30 cellular contexts compared by ENCODE assay signal in genomic region chr7:151139791-151140190, GRCh38. TPM values are rescaled to one million over a fixed set of nuclear protein-coding genes. Genes with fewer than 3 reads are reported as not detected.
DNase-seq lines count a peak whose midpoint lies in the region; ATAC-seq and TF ChIP-seq lines count a peak whose summit lies in the region.
"Had no signal": no experiment of that assay in that cellular context is flagged by ENCODE, and none has a peak within 500 bp of the region (broad histone marks: within the 10 kb centered on the region; RNA-seq: fewer than 3 reads in every experiment).

No MANE protein-coding gene starts in this region.

- H3K4me1 ChIP-seq in NT2/D1 (ENCODE audit: insufficient read depth, insufficient read length) (peaks cover 43% of the 10 kb centered on the region), spleen (peaks cover 0 to 11% (median 2%) of the 10 kb centered on the region in 6 donors), ascending aorta (no peaks in the 10 kb centered on the region)
- H3K4me1 ChIP-seq: SJSA1 had no signal

- no peaks in the 10 kb centered on the region for H3K27me3 ChIP-seq in NT2/D1 (ENCODE audit: insufficient read depth, insufficient read length)
- H3K27me3 ChIP-seq in spleen (replicated peaks in 1 of 7), result no peaks in the 10 kb centered on the region
- H3K27me3 ChIP-seq in ascending aorta, result no peaks in the 10 kb centered on the region
- H3K27me3 ChIP-seq: BLaER1, SJSA1 had no signal

- ATAC-seq in GM18907 (IDR thresholded peaks at IDR 0.05; ENCODE audit: unreplicated experiment), result no peak
- ATAC-seq: K562 had no signal

- no peaks in the 10 kb centered on the region for H3K9me3 Mint-ChIP-seq in activated T-cell treated with anti-CD3 and anti-CD28 coated beads, Interleukin-2, amount 50 U/mL, for 24 hours
- no peaks in the 10 kb centered on the region for H3K9me3 Mint-ChIP-seq in chondrocyte (ENCODE audit: low read depth)

- H3K4me3 ChIP-seq in NT2/D1 (ENCODE audit: insufficient read length, low read depth) (no peak overlapping the region), spleen (no peak overlapping the region), ascending aorta (no peak overlapping the region)
- H3K4me3 ChIP-seq: BLaER1, GM23248, K562, PC-9, SJSA1 had no signal

- H3K27ac Mint-ChIP-seq in activated T-cell treated with anti-CD3 and anti-CD28 coated beads, Interleukin-2, amount 50 U/mL, for 24 hours, result no peak overlapping the region
- H3K27ac Mint-ChIP-seq in chondrocyte (ENCODE audit: unreplicated experiment), result no peak overlapping the region
- H3K27ac Mint-ChIP-seq: CD4-positive, CD25-positive, alpha-beta regulatory T cell had no signal

- H3K36me3 Mint-ChIP-seq in activated T-cell treated with anti-CD3 and anti-CD28 coated beads, Interleukin-2, amount 50 U/mL, for 24 hours (ENCODE audit: low read depth), result peaks cover 52% of the 10 kb centered on the region
- H3K36me3 Mint-ChIP-seq in chondrocyte (ENCODE audit: low read depth), result peaks cover 43% of the 10 kb centered on the region

- peak overlapping the region; percentile 10 for H3K9ac ChIP-seq in NT2/D1 (ENCODE audit: insufficient read length, low read depth)
- H3K9ac ChIP-seq: BLaER1, GM23248 had no signal

- peak; percentile 6 for DNase-seq in activated T-cell treated with anti-CD3 and anti-CD28 coated beads, Interleukin-2, amount 50 U/mL, for 24 hours
- no peak for DNase-seq in activated T-cell treated with anti-CD3 and anti-CD28 coated beads for 4 hours
- no peak for DNase-seq in NT2/D1 (ENCODE audit: low read depth, low spot score)
- peak; percentile 67 for DNase-seq in chondrocyte (ENCODE audit: low spot score)
- DNase-seq in spleen, result peak; percentile 46
- DNase-seq in hypothalamus (lab: John Stamatoyannopoulos, UW), result no peak
- DNase-seq in ascending aorta (ENCODE audit: low spot score in 2 of 2), result no peak
- DNase-seq: CD4-positive, CD25-positive, alpha-beta regulatory T cell; DMS153; DND-41; GM23248; Kasumi-1; NCI-H1092 treated with DMSO at 0.1 percent for 48 hours; NCI-H1436; NCI-H187 treated with DMSO at 0.1 percent for 48 hours; NCI-H2107; NCI-H446; NCI-H524 treated with DMSO at 0.1 percent for 48 hours; NCI-H82; NK-92 treated with Interleukin-12 subunit alpha and Interleukin-12 subunit beta, amount 100 ng/mL, for 24 hours; PC-9 had no signal

- no peaks in the 10 kb centered on the region for H3K9me3 ChIP-seq in NT2/D1 (ENCODE audit: insufficient read depth, low read length)
- no peaks in the 10 kb centered on the region for H3K9me3 ChIP-seq in spleen
- H3K9me3 ChIP-seq in ascending aorta, result no peaks in the 10 kb centered on the region
- H3K9me3 ChIP-seq: BLaER1, SJSA1 had no signal

- intact Hi-C loops in spleen (cut with DNase I; ENCODE audit: low total_unique reads), result no loop called here
- intact Hi-C loops in ascending aorta (cut with DNase I), result no loop called here

- H3K4me1 Mint-ChIP-seq in activated T-cell treated with anti-CD3 and anti-CD28 coated beads, Interleukin-2, amount 50 U/mL, for 24 hours (ENCODE audit: low read depth), result no peaks in the 10 kb centered on the region
- no peaks in the 10 kb centered on the region for H3K4me1 Mint-ChIP-seq in chondrocyte (ENCODE audit: low read depth)
- H3K4me1 Mint-ChIP-seq: CD4-positive, CD25-positive, alpha-beta regulatory T cell had no signal

- H3K36me3 ChIP-seq in NT2/D1 (ENCODE audit: insufficient read depth, insufficient read length, low read length), result peaks cover 80% of the 10 kb centered on the region
- H3K36me3 ChIP-seq in spleen, result peaks cover 0 to 100% (median 44%) of the 10 kb centered on the region in 6 donors
- H3K36me3 ChIP-seq in ascending aorta, result peaks cover 58 to 84% of the 10 kb centered on the region in 2 donors

- WGBS in spleen, 5 donors, result 89 to 93% (median 93%) methylated on average over 9 of the region's 9 CpGs

- H3K27ac ChIP-seq in spleen (no peak overlapping the region), ascending aorta (no peak overlapping the region)
- H3K27ac ChIP-seq: BLaER1, GM23248, PC-9, SJSA1 had no signal

- TF ChIP-seq POLR2A in spleen (IDR thresholded peaks at IDR 0.05), result no peak

- TF ChIP-seq CTCF in chondrocyte (IDR thresholded peaks at IDR 0.05) (no peak), spleen (IDR thresholded peaks at IDR 0.05 in 8 of 11, conservative IDR thresholded peaks at IDR 0.05 in 3 of 11) (no peak), ascending aorta (IDR thresholded peaks at IDR 0.05) (no peak)

- no peak overlapping the region for H3K4me3 Mint-ChIP-seq in activated T-cell treated with anti-CD3 and anti-CD28 coated beads, Interleukin-2, amount 50 U/mL, for 24 hours
- no peak overlapping the region for H3K4me3 Mint-ChIP-seq in chondrocyte (ENCODE audit: unreplicated experiment)

- no peaks in the 10 kb centered on the region for H3K27me3 Mint-ChIP-seq in activated T-cell treated with anti-CD3 and anti-CD28 coated beads, Interleukin-2, amount 50 U/mL, for 24 hours
- H3K27me3 Mint-ChIP-seq in chondrocyte (ENCODE audit: low read depth), result no peaks in the 10 kb centered on the region
- H3K27me3 Mint-ChIP-seq: CD4-positive, CD25-positive, alpha-beta regulatory T cell had no signal

RNA-seq across cellular contexts. Expression of gene GBX1, which starts 27.7 kb away (rescaled TPM):
- not detected in 3 replicates for total RNA-seq in chondrocyte
- total RNA-seq in spleen, result not detected
- polyA plus RNA-seq in spleen, result not detected
- total RNA-seq in ascending aorta, result not detected
- total RNA-seq: CD4-positive, CD25-positive, alpha-beta regulatory T cell; GM23248; HT1080; K562; M059J; PC-9; RPMI7951; SJSA1 had no signal
- polyA plus RNA-seq: CD4-positive, CD25-positive, alpha-beta regulatory T cell; GM23248; K562 had no signal

RNA-seq across cellular contexts. Expression of gene ASB10, which starts 47.3 kb away (rescaled TPM):
- not detected in 3 replicates for total RNA-seq in chondrocyte
- not detected for total RNA-seq in spleen
- polyA plus RNA-seq in spleen, result not detected
- not detected for total RNA-seq in ascending aorta
- total RNA-seq: A172; CD4-positive, CD25-positive, alpha-beta regulatory T cell; GM23248; H7; HT1080; K562; M059J; PC-9; RPMI7951; SJSA1 had no signal
- polyA plus RNA-seq: CD4-positive, CD25-positive, alpha-beta regulatory T cell; GM23248; K562 had no signal

RNA-seq across cellular contexts. Expression of gene AGAP3, which starts 53.5 kb away (rescaled TPM):
- 77.8 to 116 TPM (median 91.4 TPM) in 3 replicates for total RNA-seq in chondrocyte
- total RNA-seq in spleen, result 10 to 100 TPM; 43.2 to 94.4 (median 73.0) TPM
- 10 to 100 TPM; 21.8 to 79.1 (median 51.2) TPM for polyA plus RNA-seq in spleen
- total RNA-seq in ascending aorta, result 82.6 TPM

RNA-seq across cellular contexts. Expression of gene TMUB1, which starts 56.5 kb away (rescaled TPM):
- total RNA-seq in chondrocyte (31.2 to 43.2 TPM (median 33.2 TPM) in 3 replicates), spleen (10 to 100 TPM; 27.1 to 47.8 (median 38.2) TPM), ascending aorta (143 TPM)
- 10 to 100 TPM; 43.0 to 73.4 (median 45.9) TPM for polyA plus RNA-seq in spleen

RNA-seq across cellular contexts. Expression of gene FASTK, which starts 59.2 kb away (rescaled TPM):
- 83.8 to 146 TPM (median 94.0 TPM) in 3 replicates for total RNA-seq in chondrocyte
- total RNA-seq in spleen, result 100 to 1,000 TPM in 1 of 7 donors, 10 to 100 TPM in 6; 72.9 to 102 (median 77.6) TPM
- polyA plus RNA-seq in spleen, result 100 to 1,000 TPM in 2 of 3 donors, 10 to 100 TPM in 1; 83.9 to 183 (median 136) TPM
- 121 TPM for total RNA-seq in ascending aorta

Comparison
In these comparisons a context has a peak if more than half of its experiments do, and no peak if none do; other contexts are left out.
1. DNase-seq: peak in activated T-cell treated with anti-CD3 and anti-CD28 coated beads, Interleukin-2, amount 50 U/mL, for 24 hours (single experiment), chondrocyte (single experiment) and spleen (single experiment); none in activated T-cell treated with anti-CD3 and anti-CD28 coated beads for 4 hours (single experiment), NT2/D1 (single experiment), hypothalamus (0 of 51) and ascending aorta (0 of 2).